21 cellular contexts compared by ENCODE assay signal in genomic region chr3:25306066-25306465, GRCh38.
"Had no signal": no experiment of that assay in that cellular context is flagged by ENCODE, and none has a peak within 500 bp of the region (broad histone marks: within the 10 kb centered on the region; RNA-seq: fewer than 3 reads in every experiment).

No MANE protein-coding gene starts in this region.

- DNase-seq: effector memory CD8-positive, alpha-beta T cell; esophagus squamous epithelium; foreskin fibroblast; glutamatergic neuron; left lung; lower lobe of right lung; naive B cell; nephron progenitor cell; spleen; stimulated activated CD4-positive, alpha-beta T cell treated with anti-CD3 and anti-CD28 coated beads, Interleukin-15, amount 100 ng/mL, for 24 hours; stimulated activated CD4-positive, alpha-beta T cell treated with anti-CD3 and anti-CD28 coated beads, Interleukin-1b, Interleukin-23, amount 100 ng/mL, for 48 hours; stimulated activated CD4-positive, alpha-beta T cell treated with anti-CD3 and anti-CD28 coated beads, Interleukin-4, amount 100 ng/mL, for 24 hours; tibial artery had no signal

- FAIRE-seq: colon, keratinocyte had no signal

- ATAC-seq: effector memory CD8-positive, alpha-beta T cell; gastroesophageal sphincter; left lung; lower lobe of right lung; sciatic nerve; stimulated activated memory B cell treated with anti-CD40 and anti-IgM and Interleukin-4, amounts not matched to agents 10 μg/mL and 1 μg/mL and 100 μg/mL, for 72 hours had no signal

- H3K4me3 Mint-ChIP-seq: dendritic cell treated with granulocyte-macrophage colony-stimulating factor and Interleukin-4, amounts not matched to agents 40 ng/mL and 50 ng/mL, for 4 days; effector memory CD8-positive, alpha-beta T cell; memory B cell; naive B cell; nephron progenitor cell; stimulated activated memory B cell treated with anti-CD40 and anti-IgM and Interleukin-4, amounts not matched to agents 10 μg/mL and 1 μg/mL and 100 μg/mL, for 72 hours; stimulated activated naive CD8-positive, alpha-beta T cell treated with anti-CD3 and anti-CD28 coated beads, Interleukin-15, Interleukin-2, amounts not matched to agents 100 ng/mL and 50 ng/mL, for 24 hours had no signal

- H3K36me3 Mint-ChIP-seq: memory B cell; naive B cell; stimulated activated memory B cell treated with anti-CD40 and anti-IgM and Interleukin-4, amounts not matched to agents 10 μg/mL and 1 μg/mL and 100 μg/mL, for 72 hours had no signal

- H3K4me3 ChIP-seq: esophagus squamous epithelium, gastroesophageal sphincter, left lung, lower lobe of right lung, spleen, tibial artery had no signal

- H3K36me3 ChIP-seq: esophagus squamous epithelium, gastroesophageal sphincter, left lung, lower lobe of right lung, spleen, tibial artery had no signal

- H3K27me3 Mint-ChIP-seq: dendritic cell treated with granulocyte-macrophage colony-stimulating factor and Interleukin-4, amounts not matched to agents 40 ng/mL and 50 ng/mL, for 4 days; effector memory CD8-positive, alpha-beta T cell; memory B cell; naive B cell; stimulated activated memory B cell treated with anti-CD40 and anti-IgM and Interleukin-4, amounts not matched to agents 10 μg/mL and 1 μg/mL and 100 μg/mL, for 72 hours; stimulated activated naive CD8-positive, alpha-beta T cell treated with anti-CD3 and anti-CD28 coated beads, Interleukin-15, Interleukin-2, amounts not matched to agents 100 ng/mL and 50 ng/mL, for 24 hours had no signal

- H3K27me3 ChIP-seq: esophagus squamous epithelium, gastroesophageal sphincter, left lung, spleen, tibial artery had no signal

- H3K27ac Mint-ChIP-seq: dendritic cell treated with granulocyte-macrophage colony-stimulating factor and Interleukin-4, amounts not matched to agents 40 ng/mL and 50 ng/mL, for 4 days; effector memory CD8-positive, alpha-beta T cell; memory B cell; naive B cell; nephron progenitor cell; stimulated activated memory B cell treated with anti-CD40 and anti-IgM and Interleukin-4, amounts not matched to agents 10 μg/mL and 1 μg/mL and 100 μg/mL, for 72 hours; stimulated activated naive CD8-positive, alpha-beta T cell treated with anti-CD3 and anti-CD28 coated beads, Interleukin-15, Interleukin-2, amounts not matched to agents 100 ng/mL and 50 ng/mL, for 24 hours had no signal

- H3K4me1 Mint-ChIP-seq: memory B cell; naive B cell; stimulated activated memory B cell treated with anti-CD40 and anti-IgM and Interleukin-4, amounts not matched to agents 10 μg/mL and 1 μg/mL and 100 μg/mL, for 72 hours had no signal

- H3K9me3 Mint-ChIP-seq: nephron progenitor cell; stimulated activated naive CD8-positive, alpha-beta T cell treated with anti-CD3 and anti-CD28 coated beads, Interleukin-15, Interleukin-2, amounts not matched to agents 100 ng/mL and 50 ng/mL, for 24 hours had no signal
